Comparison of ENCODE assay signal across 1 cellular context in the genomic region with DNA sequence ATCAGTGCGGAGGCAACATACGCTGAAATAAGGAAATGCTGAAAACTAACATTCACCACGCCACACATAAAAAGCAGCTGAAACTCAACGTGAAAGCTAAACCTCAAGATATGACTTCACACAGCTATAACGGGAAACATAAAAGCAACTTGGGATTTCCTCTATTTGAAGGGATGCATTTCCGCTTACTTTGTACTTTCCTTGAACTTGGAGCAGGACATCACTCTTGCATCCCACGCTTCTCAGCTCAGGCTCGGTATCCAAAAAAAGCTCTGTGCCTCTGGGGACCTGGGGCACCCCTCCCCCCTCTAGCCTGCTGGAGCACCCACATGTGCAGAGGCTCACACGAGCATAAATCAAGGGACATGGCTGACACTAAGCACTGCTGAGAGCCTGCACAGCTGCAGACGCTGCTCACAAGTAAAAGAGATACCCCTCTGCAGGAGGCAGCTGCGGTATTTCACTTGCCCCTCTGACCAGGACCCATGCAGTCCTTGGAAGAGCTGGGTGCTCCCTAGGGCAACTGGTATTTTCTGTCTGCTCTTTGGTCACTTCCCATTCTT.
A peak's percentile ranks its signal among the peaks of the same experiment; 100 is the strongest.
TF ChIP-seq lines count a peak whose summit lies in the region.

No MANE protein-coding gene starts in this region.

TF ChIP-seq in HEK293, 187 proteins besides CTCF, POLR2A, EP300 and RAD21 (continued from another document):
- TF ChIP-seq, protein P1, sequence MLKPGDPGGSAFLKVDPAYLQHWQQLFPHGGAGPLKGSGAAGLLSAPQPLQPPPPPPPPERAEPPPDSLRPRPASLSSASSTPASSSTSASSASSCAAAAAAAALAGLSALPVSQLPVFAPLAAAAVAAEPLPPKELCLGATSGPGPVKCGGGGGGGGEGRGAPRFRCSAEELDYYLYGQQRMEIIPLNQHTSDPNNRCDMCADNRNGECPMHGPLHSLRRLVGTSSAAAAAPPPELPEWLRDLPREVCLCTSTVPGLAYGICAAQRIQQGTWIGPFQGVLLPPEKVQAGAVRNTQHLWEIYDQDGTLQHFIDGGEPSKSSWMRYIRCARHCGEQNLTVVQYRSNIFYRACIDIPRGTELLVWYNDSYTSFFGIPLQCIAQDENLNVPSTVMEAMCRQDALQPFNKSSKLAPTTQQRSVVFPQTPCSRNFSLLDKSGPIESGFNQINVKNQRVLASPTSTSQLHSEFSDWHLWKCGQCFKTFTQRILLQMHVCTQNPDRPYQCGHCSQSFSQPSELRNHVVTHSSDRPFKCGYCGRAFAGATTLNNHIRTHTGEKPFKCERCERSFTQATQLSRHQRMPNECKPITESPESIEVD (tag by site-specific recombination; IDR thresholded peaks at IDR 0.05) = peak; percentile 51; the same call in 1 of the 2 replicates
- TF ChIP-seq, protein P2, sequence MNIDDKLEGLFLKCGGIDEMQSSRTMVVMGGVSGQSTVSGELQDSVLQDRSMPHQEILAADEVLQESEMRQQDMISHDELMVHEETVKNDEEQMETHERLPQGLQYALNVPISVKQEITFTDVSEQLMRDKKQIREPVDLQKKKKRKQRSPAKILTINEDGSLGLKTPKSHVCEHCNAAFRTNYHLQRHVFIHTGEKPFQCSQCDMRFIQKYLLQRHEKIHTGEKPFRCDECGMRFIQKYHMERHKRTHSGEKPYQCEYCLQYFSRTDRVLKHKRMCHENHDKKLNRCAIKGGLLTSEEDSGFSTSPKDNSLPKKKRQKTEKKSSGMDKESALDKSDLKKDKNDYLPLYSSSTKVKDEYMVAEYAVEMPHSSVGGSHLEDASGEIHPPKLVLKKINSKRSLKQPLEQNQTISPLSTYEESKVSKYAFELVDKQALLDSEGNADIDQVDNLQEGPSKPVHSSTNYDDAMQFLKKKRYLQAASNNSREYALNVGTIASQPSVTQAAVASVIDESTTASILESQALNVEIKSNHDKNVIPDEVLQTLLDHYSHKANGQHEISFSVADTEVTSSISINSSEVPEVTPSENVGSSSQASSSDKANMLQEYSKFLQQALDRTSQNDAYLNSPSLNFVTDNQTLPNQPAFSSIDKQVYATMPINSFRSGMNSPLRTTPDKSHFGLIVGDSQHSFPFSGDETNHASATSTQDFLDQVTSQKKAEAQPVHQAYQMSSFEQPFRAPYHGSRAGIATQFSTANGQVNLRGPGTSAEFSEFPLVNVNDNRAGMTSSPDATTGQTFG (tag by site-specific recombination; IDR thresholded peaks at IDR 0.05; ENCODE audit: borderline replicate concordance) = no peak
- no peak for TF ChIP-seq ZNF707 (tag by site-specific recombination; IDR thresholded peaks at IDR 0.05)
- TF ChIP-seq, protein P3, sequence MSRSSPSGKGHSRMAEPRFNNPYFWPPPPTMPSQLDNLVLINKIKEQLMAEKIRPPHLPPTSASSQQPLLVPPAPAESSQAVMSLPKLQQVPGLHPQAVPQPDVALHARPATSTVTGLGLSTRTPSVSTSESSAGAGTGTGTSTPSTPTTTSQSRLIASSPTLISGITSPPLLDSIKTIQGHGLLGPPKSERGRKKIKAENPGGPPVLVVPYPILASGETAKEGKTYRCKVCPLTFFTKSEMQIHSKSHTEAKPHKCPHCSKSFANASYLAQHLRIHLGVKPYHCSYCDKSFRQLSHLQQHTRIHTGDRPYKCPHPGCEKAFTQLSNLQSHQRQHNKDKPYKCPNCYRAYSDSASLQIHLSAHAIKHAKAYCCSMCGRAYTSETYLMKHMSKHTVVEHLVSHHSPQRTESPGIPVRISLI (tag by site-specific recombination; IDR thresholded peaks at IDR 0.05) = no peak
- TF ChIP-seq ZNF544 (tag by site-specific recombination; IDR thresholded peaks at IDR 0.05) = no peak
- TF ChIP-seq ZBTB21 (tag by site-specific recombination; IDR thresholded peaks at IDR 0.05) = no peak
- TF ChIP-seq, protein P4, sequence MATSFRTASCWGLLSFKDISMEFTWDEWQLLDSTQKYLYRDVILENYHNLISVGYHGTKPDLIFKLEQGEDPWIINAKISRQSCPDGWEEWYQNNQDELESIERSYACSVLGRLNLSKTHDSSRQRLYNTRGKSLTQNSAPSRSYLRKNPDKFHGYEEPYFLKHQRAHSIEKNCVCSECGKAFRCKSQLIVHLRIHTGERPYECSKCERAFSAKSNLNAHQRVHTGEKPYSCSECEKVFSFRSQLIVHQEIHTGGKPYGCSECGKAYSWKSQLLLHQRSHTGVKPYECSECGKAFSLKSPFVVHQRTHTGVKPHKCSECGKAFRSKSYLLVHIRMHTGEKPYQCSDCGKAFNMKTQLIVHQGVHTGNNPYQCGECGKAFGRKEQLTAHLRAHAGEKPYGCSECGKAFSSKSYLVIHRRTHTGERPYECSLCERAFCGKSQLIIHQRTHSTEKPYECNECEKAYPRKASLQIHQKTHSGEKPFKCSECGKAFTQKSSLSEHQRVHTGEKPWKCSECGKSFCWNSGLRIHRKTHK (tag by site-specific recombination; IDR thresholded peaks at IDR 0.05) = no peak
- TF ChIP-seq ZFP41 (tag by site-specific recombination; IDR thresholded peaks at IDR 0.05; ENCODE audit: borderline replicate concordance) = no peak
- TF ChIP-seq HOXD13 (CRISPR knock-in tag; IDR thresholded peaks at IDR 0.05; ENCODE audit: borderline replicate concordance) = no peak
- no peak for TF ChIP-seq ZNF132 (tag by site-specific recombination; IDR thresholded peaks at IDR 0.05; ENCODE audit: borderline replicate concordance)
- no peak for TF ChIP-seq ZNF112 (tag by site-specific recombination; IDR thresholded peaks at IDR 0.05)
- no peak for TF ChIP-seq ZNF514 (tag by site-specific recombination; IDR thresholded peaks at IDR 0.05)
- TF ChIP-seq OVOL3 (tag by site-specific recombination; IDR thresholded peaks at IDR 0.05) = no peak
- 0 out of 2 replicates have a peak, but pooled peaks have one; percentile 23 for TF ChIP-seq ZEB2 (tag by site-specific recombination; IDR thresholded peaks at IDR 0.05)
- peak; percentile 94 for TF ChIP-seq GLIS1 (tag by site-specific recombination; IDR thresholded peaks at IDR 0.05)
- TF ChIP-seq KLF10 (tag by site-specific recombination; IDR thresholded peaks at IDR 0.05) = no peak
- TF ChIP-seq, protein P5, sequence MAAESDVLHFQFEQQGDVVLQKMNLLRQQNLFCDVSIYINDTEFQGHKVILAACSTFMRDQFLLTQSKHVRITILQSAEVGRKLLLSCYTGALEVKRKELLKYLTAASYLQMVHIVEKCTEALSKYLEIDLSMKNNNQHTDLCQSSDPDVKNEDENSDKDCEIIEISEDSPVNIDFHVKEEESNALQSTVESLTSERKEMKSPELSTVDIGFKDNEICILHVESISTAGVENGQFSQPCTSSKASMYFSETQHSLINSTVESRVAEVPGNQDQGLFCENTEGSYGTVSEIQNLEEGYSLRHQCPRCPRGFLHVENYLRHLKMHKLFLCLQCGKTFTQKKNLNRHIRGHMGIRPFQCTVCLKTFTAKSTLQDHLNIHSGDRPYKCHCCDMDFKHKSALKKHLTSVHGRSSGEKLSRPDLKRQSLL (tag by site-specific recombination; IDR thresholded peaks at IDR 0.05) = no peak
- TF ChIP-seq, protein P6, sequence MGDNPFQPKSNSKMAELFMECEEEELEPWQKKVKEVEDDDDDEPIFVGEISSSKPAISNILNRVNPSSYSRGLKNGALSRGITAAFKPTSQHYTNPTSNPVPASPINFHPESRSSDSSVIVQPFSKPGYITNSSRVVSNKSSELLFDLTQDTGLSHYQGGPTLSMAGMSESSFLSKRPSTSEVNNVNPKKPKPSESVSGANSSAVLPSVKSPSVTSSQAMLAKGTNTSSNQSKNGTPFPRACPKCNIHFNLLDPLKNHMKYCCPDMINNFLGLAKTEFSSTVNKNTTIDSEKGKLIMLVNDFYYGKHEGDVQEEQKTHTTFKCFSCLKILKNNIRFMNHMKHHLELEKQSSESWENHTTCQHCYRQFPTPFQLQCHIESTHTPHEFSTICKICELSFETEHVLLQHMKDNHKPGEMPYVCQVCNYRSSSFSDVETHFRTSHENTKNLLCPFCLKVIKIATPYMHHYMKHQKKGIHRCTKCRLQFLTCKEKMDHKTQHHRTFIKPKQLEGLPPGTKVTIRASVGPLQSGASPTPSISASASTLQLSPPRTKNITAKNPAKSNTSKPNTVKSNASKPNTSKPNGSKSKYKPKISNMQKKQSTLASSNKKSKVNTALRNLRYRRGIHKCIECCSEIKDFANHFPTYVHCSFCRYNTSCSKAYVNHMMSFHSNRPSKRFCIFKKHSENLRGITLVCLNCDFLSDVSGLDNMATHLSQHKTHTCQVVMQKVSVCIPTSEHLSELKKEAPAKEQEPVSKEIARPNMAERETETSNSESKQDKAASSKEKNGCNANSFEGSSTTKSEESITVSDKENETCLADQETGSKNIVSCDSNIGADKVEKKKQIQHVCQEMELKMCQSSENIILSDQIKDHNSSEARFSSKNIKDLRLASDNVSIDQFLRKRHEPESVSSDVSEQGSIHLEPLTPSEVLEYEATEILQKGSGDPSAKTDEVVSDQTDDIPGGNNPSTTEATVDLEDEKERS (tag by site-specific recombination; IDR thresholded peaks at IDR 0.05) = no peak
- no peak for TF ChIP-seq KLF8 (tag by site-specific recombination; IDR thresholded peaks at IDR 0.05)
- no peak for TF ChIP-seq SALL2 (tag by site-specific recombination; IDR thresholded peaks at IDR 0.05; ENCODE audit: borderline replicate concordance)
- TF ChIP-seq ZNF629 (tag by site-specific recombination; IDR thresholded peaks at IDR 0.05) = peak; percentile 82
- TF ChIP-seq GLI2 (tag by site-specific recombination; IDR thresholded peaks at IDR 0.05; ENCODE audit: borderline replicate concordance, low read depth) = no peak
- no peak; the same call in 1 of the 2 replicates for TF ChIP-seq FEZF1 (tag by site-specific recombination; IDR thresholded peaks at IDR 0.05)
- no peak for TF ChIP-seq ZSCAN16 (tag by site-specific recombination; IDR thresholded peaks at IDR 0.05)
- TF ChIP-seq ZNF211 (tag by site-specific recombination; IDR thresholded peaks at IDR 0.05; ENCODE audit: low read depth) = no peak
- TF ChIP-seq ZNF423 (tag by site-specific recombination; IDR thresholded peaks at IDR 0.05) = peak; percentile 85
